ENCODE assay signal across 8 cellular contexts in genomic region chr2:214809751-214810564, GRCh38. TPM values are rescaled to one million over a fixed set of nuclear protein-coding genes. Genes with fewer than 3 reads are reported as not detected.
DNase-seq lines count a peak whose midpoint lies in the region; ATAC-seq and TF ChIP-seq lines count a peak whose summit lies in the region.

No MANE protein-coding gene starts in this region.

- ATAC-seq in HG02840 (IDR thresholded peaks at IDR 0.05; ENCODE audit: low FRiP score, unreplicated experiment) (peak; percentile 90), T-cell (replicated peaks in 1 of 4) (peak; percentile 79 to 87 (median 85)), left ventricle myocardium superior (peak; percentile 96)

- TF ChIP-seq CTCF in GM13976 (IDR thresholded peaks at IDR 0.05; ENCODE audit: borderline replicate concordance, control extremely low read depth, extremely low read depth, insufficient read depth, missing control alignments) = no peak
- no peak for TF ChIP-seq CTCF in prostate gland (IDR thresholded peaks at IDR 0.05)

- H3K27ac Mint-ChIP-seq in T-cell = peak overlapping the region; percentile 56 to 60

- DNase-seq in GM13976 (ENCODE audit: low spot score) = peak; percentile 98
- peak; percentile 95 for DNase-seq in NCI-H146 (lab: John Stamatoyannopoulos, UW)
- peak; percentile 76 to 99 (median 86) for DNase-seq in T-cell
- peak; percentile 97 for DNase-seq in amniotic stem cell (lab: John Stamatoyannopoulos, UW)
- DNase-seq in left ventricle myocardium superior = peak; percentile 100
- peak; percentile 98 for DNase-seq in prostate gland (ENCODE audit: low spot score)

- POLR2A ChIA-PET in T-cell (lab: Charles Lee) = interaction anchor here (0.6 to 1.0 kb wide), 3 partner anchors 10 to 1544 kb away, joined by 3 to 14 read pairs (median 3); no protein-coding TSS in a partner anchor

- no peaks in the 10 kb centered on the region for H3K4me1 ChIP-seq in prostate gland (replicated peaks)
- H3K4me1 ChIP-seq in urinary bladder (ENCODE audit: insufficient read depth) = no peaks in the 10 kb centered on the region

- H3K4me1 Mint-ChIP-seq in T-cell = peaks cover 33 to 40% (median 37%) of the 10 kb centered on the region in 3 donors

- peak overlapping the region; percentile 87 to 98 (median 91) for H3K4me3 Mint-ChIP-seq in T-cell

- CTCF ChIA-PET in T-cell (lab: Charles Lee) = interaction anchor here in 1 of 2 donors (0.6 kb wide), 1 partner anchor 1530 kb away, joined by 3 read pairs; no protein-coding TSS in a partner anchor

- in situ Hi-C loops in GM13976 (cut with MboI; ENCODE audit: low sequenced_read_pairs, unreplicated experiment) = no loop called here

- no peaks in the 10 kb centered on the region for H3K9me3 ChIP-seq in prostate gland

- no peaks in the 10 kb centered on the region for H3K36me3 Mint-ChIP-seq in T-cell

- peak; percentile 77 for TF ChIP-seq POLR2A in prostate gland (IDR thresholded peaks at IDR 0.05)

- no peaks in the 10 kb centered on the region for H3K9me3 Mint-ChIP-seq in T-cell

- H3K27me3 ChIP-seq in prostate gland (replicated peaks; ENCODE audit: insufficient read depth) = no peaks in the 10 kb centered on the region

- peak overlapping the region; percentile 61 to 73 for H3K4me3 ChIP-seq in prostate gland
- peak overlapping the region; percentile 68 for H3K4me3 ChIP-seq in urinary bladder (ENCODE audit: low read depth, low read length)

- intact Hi-C loops in left ventricle myocardium superior (cut with micrococcal nuclease) (no loop called here), prostate gland (cut with DNase I) (loop anchor here (5.0 kb wide), 1 partner anchor 218 kb away; no protein-coding TSS in a partner anchor)

- H3K27ac ChIP-seq in prostate gland = peak overlapping the region; percentile 94 to 95
- H3K27ac ChIP-seq in urinary bladder (ENCODE audit: low read depth) = peak overlapping the region; percentile 56

- H3K27me3 Mint-ChIP-seq in T-cell = no peaks in the 10 kb centered on the region

- WGBS in prostate gland = 1% methylated on average over 48 of the region's 63 CpGs
- under 1% methylated on average over 63 of the region's 63 CpGs for WGBS in urinary bladder

- H3K36me3 ChIP-seq in prostate gland = no peaks in the 10 kb centered on the region
- no peaks in the 10 kb centered on the region for H3K36me3 ChIP-seq in urinary bladder (ENCODE audit: insufficient read depth)

RNA-seq across cellular contexts. Expression of gene BARD1, which starts 0.5 kb away (rescaled TPM):
- 10 to 100 TPM in 3 of 5 donors, 1 to 10 TPM in 2; 6.7 to 12.1 (median 11.1) TPM for total RNA-seq in T-cell
- 11.0 TPM for total RNA-seq in left ventricle myocardium superior
- total RNA-seq in prostate gland = 10 to 100 TPM in 1 of 2 donors, 1 to 10 TPM in 1; 8.4 to 12.0 TPM
- total RNA-seq in urinary bladder = 74.2 TPM
- polyA plus RNA-seq in urinary bladder = 4.6 TPM

Comparison
In these comparisons a context has a peak if more than half of its experiments do, and no peak if none do; other contexts are left out.
1. Peak in every context shown above with its lines: DNase-seq, ATAC-seq, H3K4me3 ChIP-seq and H3K27ac ChIP-seq.